15 cellular contexts compared by ENCODE assay signal in the genomic region with DNA sequence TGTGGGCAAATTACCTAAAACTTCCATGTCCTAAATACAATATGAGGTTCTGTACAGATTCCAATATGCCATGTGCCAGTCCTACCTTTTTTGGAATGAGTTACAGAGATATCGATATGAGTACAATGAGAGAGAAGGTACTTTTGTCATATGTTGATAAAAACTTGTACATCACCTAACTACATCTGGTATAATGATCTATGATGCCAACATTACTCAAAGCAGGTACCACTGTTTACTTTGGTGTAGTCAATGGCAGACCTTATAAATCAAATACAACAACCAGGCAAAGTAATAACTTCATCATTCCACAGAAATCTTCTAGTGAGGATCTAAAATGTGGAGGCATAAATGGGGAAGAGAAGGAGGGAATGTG. TPM values are rescaled to one million over a fixed set of nuclear protein-coding genes. Genes with fewer than 3 reads are reported as not detected.
DNase-seq lines count a peak whose midpoint lies in the region; ATAC-seq and TF ChIP-seq lines count a peak whose summit lies in the region.
"Had no signal": no experiment of that assay in that cellular context is flagged by ENCODE, and none has a peak within 500 bp of the region (broad histone marks: within the 10 kb centered on the region; RNA-seq: fewer than 3 reads in every experiment).

No MANE protein-coding gene starts in this region.

- peaks cover 25% of the 10 kb centered on the region for H3K4me1 Mint-ChIP-seq in activated naive CD4-positive, alpha-beta T cell treated with anti-CD3 and anti-CD28 coated beads, Interleukin-2, amount 10 ng/mL, durations not matched to agents 7 days and 5 days
- peaks cover 40% of the 10 kb centered on the region for H3K4me1 Mint-ChIP-seq in activated CD4-positive, alpha-beta memory T cell treated with anti-CD3 and anti-CD28 coated beads, Interleukin-2, amount 10 ng/mL, durations not matched to agents 7 days and 5 days
- no peaks in the 10 kb centered on the region for H3K4me1 Mint-ChIP-seq in type B pancreatic cell (ENCODE audit: unreplicated experiment)
- H3K4me1 Mint-ChIP-seq: endodermal cell had no signal

- TF ChIP-seq CTCF in type B pancreatic cell (conservative IDR thresholded peaks at IDR 0.05) (no peak), WERI-Rb-1 (IDR thresholded peaks at IDR 0.05; ENCODE audit: low read depth, low read length) (no peak)

- peaks cover 60% of the 10 kb centered on the region for H3K36me3 Mint-ChIP-seq in activated naive CD4-positive, alpha-beta T cell treated with anti-CD3 and anti-CD28 coated beads, Interleukin-2, amount 10 ng/mL, durations not matched to agents 7 days and 5 days
- H3K36me3 Mint-ChIP-seq in activated CD4-positive, alpha-beta memory T cell treated with anti-CD3 and anti-CD28 coated beads, Interleukin-2, amount 10 ng/mL, durations not matched to agents 7 days and 5 days (ENCODE audit: low read depth): peaks cover 76% of the 10 kb centered on the region
- peaks cover 31% of the 10 kb centered on the region for H3K36me3 Mint-ChIP-seq in type B pancreatic cell

- no peaks in the 10 kb centered on the region for H3K9me3 ChIP-seq in WERI-Rb-1 (ENCODE audit: severe bottlenecking)

- peak overlapping the region; percentile 81 for H3K27ac Mint-ChIP-seq in activated naive CD4-positive, alpha-beta T cell treated with anti-CD3 and anti-CD28 coated beads, Interleukin-2, amount 10 ng/mL, durations not matched to agents 7 days and 5 days
- H3K27ac Mint-ChIP-seq in activated CD4-positive, alpha-beta memory T cell treated with anti-CD3 and anti-CD28 coated beads, Interleukin-2, amount 10 ng/mL, durations not matched to agents 7 days and 5 days: peak overlapping the region; percentile 91
- H3K27ac Mint-ChIP-seq in type B pancreatic cell: peak overlapping the region; percentile 85
- H3K27ac Mint-ChIP-seq: endodermal cell had no signal

- peak overlapping the region; percentile 90 for H3K27ac ChIP-seq in epithelial cell of prostate
- H3K27ac ChIP-seq in WERI-Rb-1: no peak overlapping the region
- H3K27ac ChIP-seq: VCaP had no signal

- peak overlapping the region; percentile 25 for H3K4me3 Mint-ChIP-seq in activated naive CD4-positive, alpha-beta T cell treated with anti-CD3 and anti-CD28 coated beads, Interleukin-2, amount 10 ng/mL, durations not matched to agents 7 days and 5 days
- H3K4me3 Mint-ChIP-seq in activated CD4-positive, alpha-beta memory T cell treated with anti-CD3 and anti-CD28 coated beads, Interleukin-2, amount 10 ng/mL, durations not matched to agents 7 days and 5 days: peak overlapping the region; percentile 61
- no peak overlapping the region for H3K4me3 Mint-ChIP-seq in type B pancreatic cell
- H3K4me3 Mint-ChIP-seq: endodermal cell had no signal

- no peak for ATAC-seq in GM18909 (IDR thresholded peaks at IDR 0.05; ENCODE audit: poor library complexity, unreplicated experiment)

- no peaks in the 10 kb centered on the region for H3K27me3 Mint-ChIP-seq in activated naive CD4-positive, alpha-beta T cell treated with anti-CD3 and anti-CD28 coated beads, Interleukin-2, amount 10 ng/mL, durations not matched to agents 7 days and 5 days
- no peaks in the 10 kb centered on the region for H3K27me3 Mint-ChIP-seq in activated CD4-positive, alpha-beta memory T cell treated with anti-CD3 and anti-CD28 coated beads, Interleukin-2, amount 10 ng/mL, durations not matched to agents 7 days and 5 days
- no peaks in the 10 kb centered on the region for H3K27me3 Mint-ChIP-seq in type B pancreatic cell

- POLR2A ChIA-PET in activated CD4-positive, alpha-beta memory T cell treated with anti-CD3 and anti-CD28 coated beads, Interleukin-2, amount 10 ng/mL, durations not matched to agents 7 days and 5 days (lab: Charles Lee): interaction anchor here (1.7 to 5.8 kb wide), 3 partner anchors 9 to 57 kb away, joined by 7 to 31 read pairs (median 14); partner anchors contain the start of genes PARP2 and TEP1

- H3K27me3 ChIP-seq in WERI-Rb-1 (ENCODE audit: insufficient read depth, low read depth, severe bottlenecking): no peaks in the 10 kb centered on the region

- no peak overlapping the region for H3K4me3 ChIP-seq in WERI-Rb-1 (ENCODE audit: low read depth, low read length)

- no peak for DNase-seq in activated naive CD4-positive, alpha-beta T cell treated with anti-CD3 and anti-CD28 coated beads, Interleukin-2, amount 10 ng/mL, durations not matched to agents 7 days and 5 days
- no peak for DNase-seq in activated naive CD4-positive, alpha-beta T cell treated with Interleukin-2 at 50 U/mL for 16 hours
- no peak for DNase-seq in activated CD4-positive, alpha-beta memory T cell treated with anti-CD3 and anti-CD28 coated beads, Interleukin-2, amount 10 ng/mL, durations not matched to agents 7 days and 5 days
- peak; percentile 14 for DNase-seq in epithelial cell of prostate (ENCODE audit: low read depth, low spot score)
- no peak for DNase-seq in type B pancreatic cell (ENCODE audit: extremely low spot score, unreplicated experiment)
- DNase-seq in WERI-Rb-1: no peak
- DNase-seq in KG1 (lab: John Stamatoyannopoulos, UW): no peak
- DNase-seq: cerebellar nuclear complex, COR-L47, endodermal cell, NCI-H187 treated with DMSO at 0.1 percent for 48 hours, NCI-H446, substantia nigra had no signal

- peaks cover 36% of the 10 kb centered on the region for H3K36me3 ChIP-seq in WERI-Rb-1

- CTCF ChIA-PET in activated naive CD4-positive, alpha-beta T cell treated with anti-CD3 and anti-CD28 coated beads, Interleukin-2, amount 10 ng/mL, durations not matched to agents 7 days and 5 days (lab: Charles Lee): interaction anchor here (1.4 to 2.3 kb wide), 3 partner anchors 13 to 208 kb away, joined by 3 to 7 read pairs (median 5); partner anchors contain the start of gene TEP1
- CTCF ChIA-PET in activated CD4-positive, alpha-beta memory T cell treated with anti-CD3 and anti-CD28 coated beads, Interleukin-2, amount 10 ng/mL, durations not matched to agents 7 days and 5 days (lab: Charles Lee): no interaction called here

- H3K9me3 Mint-ChIP-seq in activated naive CD4-positive, alpha-beta T cell treated with anti-CD3 and anti-CD28 coated beads, Interleukin-2, amount 10 ng/mL, durations not matched to agents 7 days and 5 days: no peaks in the 10 kb centered on the region
- no peaks in the 10 kb centered on the region for H3K9me3 Mint-ChIP-seq in activated CD4-positive, alpha-beta memory T cell treated with anti-CD3 and anti-CD28 coated beads, Interleukin-2, amount 10 ng/mL, durations not matched to agents 7 days and 5 days
- H3K9me3 Mint-ChIP-seq in type B pancreatic cell: no peaks in the 10 kb centered on the region
- H3K9me3 Mint-ChIP-seq: endodermal cell had no signal

RNA-seq across cellular contexts. Expression of gene TEP1, which starts 12.7 kb away (rescaled TPM):
- 10 to 100 TPM; 60.7 to 63.5 TPM for total RNA-seq in activated CD4-positive, alpha-beta memory T cell treated with anti-CD3 and anti-CD28 coated beads, Interleukin-2, amount 10 ng/mL, durations not matched to agents 7 days and 5 days
- total RNA-seq in type B pancreatic cell (ENCODE audit: low replicate concordance): 23.1 and 25.1 TPM in 2 replicates

RNA-seq across cellular contexts. Expression of gene KLHL33, which starts 35.4 kb away (rescaled TPM):
- under 1 TPM in 1 of 2 experiments, not detected in 1; 0.05 TPM for total RNA-seq in activated CD4-positive, alpha-beta memory T cell treated with anti-CD3 and anti-CD28 coated beads, Interleukin-2, amount 10 ng/mL, durations not matched to agents 7 days and 5 days
- total RNA-seq in type B pancreatic cell (ENCODE audit: low replicate concordance): not detected in 2 replicates

RNA-seq across cellular contexts. Expression of gene OSGEP, which starts 54.0 kb away (rescaled TPM):
- total RNA-seq in activated CD4-positive, alpha-beta memory T cell treated with anti-CD3 and anti-CD28 coated beads, Interleukin-2, amount 10 ng/mL, durations not matched to agents 7 days and 5 days: 10 to 100 TPM; 35.8 to 40.3 TPM
- 37.4 and 57.1 TPM in 2 replicates for total RNA-seq in type B pancreatic cell (ENCODE audit: low replicate concordance)

RNA-seq across cellular contexts. Expression of gene APEX1, which starts 54.4 kb away (rescaled TPM):
- total RNA-seq in activated CD4-positive, alpha-beta memory T cell treated with anti-CD3 and anti-CD28 coated beads, Interleukin-2, amount 10 ng/mL, durations not matched to agents 7 days and 5 days: 100 to 1,000 TPM in 1 of 2 experiments, 10 to 100 TPM in 1; 91.9 to 103 TPM
- 228 and 319 TPM in 2 replicates for total RNA-seq in type B pancreatic cell (ENCODE audit: low replicate concordance)

RNA-seq across cellular contexts. Expression of gene PARP2, which starts 57.1 kb away (rescaled TPM):
- 10 to 100 TPM; 27.1 to 28.7 TPM for total RNA-seq in activated CD4-positive, alpha-beta memory T cell treated with anti-CD3 and anti-CD28 coated beads, Interleukin-2, amount 10 ng/mL, durations not matched to agents 7 days and 5 days
- total RNA-seq in type B pancreatic cell (ENCODE audit: low replicate concordance): 25.5 and 36.3 TPM in 2 replicates
